In the genomic region with DNA sequence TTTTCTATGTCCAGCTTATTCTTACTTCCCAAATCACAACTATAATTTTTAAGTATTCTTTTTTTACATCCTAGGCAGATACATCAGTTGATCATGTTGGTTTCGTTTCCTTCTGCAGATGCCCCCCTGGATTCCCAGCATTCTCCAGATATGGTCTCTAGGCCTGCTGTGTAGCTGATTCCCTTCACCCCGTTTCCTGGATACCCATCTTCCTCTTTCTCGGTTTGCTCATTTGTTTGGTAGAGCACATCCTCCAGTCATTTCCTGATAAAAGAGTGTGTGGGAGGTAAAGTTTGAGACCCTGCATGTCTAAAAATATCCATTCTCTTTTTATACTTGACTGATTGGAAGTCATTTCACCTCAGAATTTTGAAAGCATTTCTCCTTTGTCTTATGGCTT, we compare ENCODE assay signal across 1 cellular context.
TF ChIP-seq lines count a peak whose summit lies in the region.

No MANE protein-coding gene starts in this region.

TF ChIP-seq in GM12878, 131 proteins besides CTCF, POLR2A, EP300 and RAD21 (continued from another document):
- TF ChIP-seq, protein P1, sequence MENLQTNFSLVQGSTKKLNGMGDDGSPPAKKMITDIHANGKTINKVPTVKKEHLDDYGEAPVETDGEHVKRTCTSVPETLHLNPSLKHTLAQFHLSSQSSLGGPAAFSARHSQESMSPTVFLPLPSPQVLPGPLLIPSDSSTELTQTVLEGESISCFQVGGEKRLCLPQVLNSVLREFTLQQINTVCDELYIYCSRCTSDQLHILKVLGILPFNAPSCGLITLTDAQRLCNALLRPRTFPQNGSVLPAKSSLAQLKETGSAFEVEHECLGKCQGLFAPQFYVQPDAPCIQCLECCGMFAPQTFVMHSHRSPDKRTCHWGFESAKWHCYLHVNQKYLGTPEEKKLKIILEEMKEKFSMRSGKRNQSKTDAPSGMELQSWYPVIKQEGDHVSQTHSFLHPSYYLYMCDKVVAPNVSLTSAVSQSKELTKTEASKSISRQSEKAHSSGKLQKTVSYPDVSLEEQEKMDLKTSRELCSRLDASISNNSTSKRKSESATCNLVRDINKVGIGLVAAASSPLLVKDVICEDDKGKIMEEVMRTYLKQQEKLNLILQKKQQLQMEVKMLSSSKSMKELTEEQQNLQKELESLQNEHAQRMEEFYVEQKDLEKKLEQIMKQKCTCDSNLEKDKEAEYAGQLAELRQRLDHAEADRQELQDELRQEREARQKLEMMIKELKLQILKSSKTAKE (IDR thresholded peaks at IDR 0.05; ENCODE audit: low read depth, poor library complexity, severe bottlenecking) = no peak
- no peak for TF ChIP-seq SIX5 (IDR thresholded peaks at IDR 0.05; ENCODE audit: low read depth, low read length, severe bottlenecking)
- TF ChIP-seq KDM1A (IDR thresholded peaks at IDR 0.05; ENCODE audit: borderline replicate concordance) = no peak
- TF ChIP-seq MEF2A (IDR thresholded peaks at IDR 0.05; ENCODE audit: insufficient read depth, low read depth, low read length) = 0 out of 2 replicates have a peak, but pooled peaks have one; percentile 36
- no peak for TF ChIP-seq POLR2AphosphoS2 (IDR thresholded peaks at IDR 0.05; ENCODE audit: low read depth, low read length)
- no peak for TF ChIP-seq JUND (IDR thresholded peaks at IDR 0.05; ENCODE audit: low read depth, low read length)
- no peak for TF ChIP-seq ASH2L (IDR thresholded peaks at IDR 0.05; ENCODE audit: borderline replicate concordance, low read depth)
